21 cellular contexts compared by ENCODE assay signal in the genomic region with DNA sequence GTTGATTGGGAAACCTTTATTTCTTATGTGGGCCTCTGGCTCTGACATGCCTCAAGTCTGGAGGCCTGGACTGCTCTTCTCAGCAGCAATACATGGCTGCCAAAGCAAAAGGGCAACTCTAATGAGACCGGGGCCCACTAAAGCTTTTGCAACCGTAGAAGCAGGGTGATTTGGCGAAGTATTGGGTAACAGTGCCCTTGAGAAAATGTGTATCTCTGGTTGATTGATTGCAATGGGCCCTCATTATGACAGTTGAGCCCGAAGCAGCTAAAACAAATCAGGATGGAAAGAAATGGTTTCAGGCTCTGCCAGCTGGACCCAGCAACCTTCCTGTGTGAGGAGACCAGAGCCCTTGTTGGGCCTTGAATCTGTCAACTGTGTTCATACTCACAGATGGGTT.
"Had no signal": no experiment of that assay in that cellular context is flagged by ENCODE, and none has a peak within 500 bp of the region (broad histone marks: within the 10 kb centered on the region; RNA-seq: fewer than 3 reads in every experiment).

No MANE protein-coding gene starts in this region.

- H3K4me3 Mint-ChIP-seq: dendritic cell treated with granulocyte-macrophage colony-stimulating factor and Interleukin-4, amounts not matched to agents 40 ng/mL and 50 ng/mL, for 4 days; endodermal cell; naive thymus-derived CD8-positive, alpha-beta T cell; stimulated activated naive CD8-positive, alpha-beta T cell treated with anti-CD3 and anti-CD28 coated beads, Interleukin-15, amount 100 ng/mL, for 72 hours had no signal

- H3K27me3 Mint-ChIP-seq: dendritic cell treated with granulocyte-macrophage colony-stimulating factor and Interleukin-4, amounts not matched to agents 40 ng/mL and 50 ng/mL, for 4 days had no signal

- H3K4me1 Mint-ChIP-seq: endodermal cell; naive thymus-derived CD8-positive, alpha-beta T cell; stimulated activated naive CD8-positive, alpha-beta T cell treated with anti-CD3 and anti-CD28 coated beads, Interleukin-15, amount 100 ng/mL, for 72 hours had no signal

- H3K9me3 Mint-ChIP-seq: dendritic cell treated with granulocyte-macrophage colony-stimulating factor and Interleukin-4, amounts not matched to agents 40 ng/mL and 50 ng/mL, for 4 days had no signal

- DNase-seq: colonic mucosa; effector CD8-positive, alpha-beta T cell; endodermal cell; foreskin melanocyte; left ventricle myocardium superior; lower lobe of right lung; naive thymus-derived CD8-positive, alpha-beta T cell; occipital lobe; ovary; posterior cingulate gyrus; right lobe of liver; small intestine; stimulated activated CD4-positive, alpha-beta T cell treated with anti-CD3 and anti-CD28 coated beads, Interleukin-15, amount 100 ng/mL, for 24 hours; stimulated activated CD4-positive, alpha-beta T cell treated with anti-CD3 and anti-CD28 coated beads, Interleukin-2, amount 100 ng/mL, for 48 hours; stimulated activated naive CD4-positive, alpha-beta T cell; stimulated activated naive CD8-positive, alpha-beta T cell treated with anti-CD3 and anti-CD28 coated beads, Interleukin-15, amount 100 ng/mL, for 72 hours; transverse colon; upper lobe of right lung; uterus had no signal

- H3K27ac Mint-ChIP-seq: dendritic cell treated with granulocyte-macrophage colony-stimulating factor and Interleukin-4, amounts not matched to agents 40 ng/mL and 50 ng/mL, for 4 days; endodermal cell; naive thymus-derived CD8-positive, alpha-beta T cell; stimulated activated naive CD8-positive, alpha-beta T cell treated with anti-CD3 and anti-CD28 coated beads, Interleukin-15, amount 100 ng/mL, for 72 hours had no signal

- ATAC-seq: esophagus mucosa; left ventricle myocardium superior; lower lobe of right lung; naive thymus-derived CD8-positive, alpha-beta T cell; right lobe of liver; stimulated activated naive CD8-positive, alpha-beta T cell treated with anti-CD3 and anti-CD28 coated beads, Interleukin-15, amount 100 ng/mL, for 72 hours; upper lobe of right lung had no signal
